10 cellular contexts compared by ENCODE assay signal in genomic region chr11:1391165-1392010, GRCh38. TPM values are rescaled to one million over a fixed set of nuclear protein-coding genes. Genes with fewer than 3 reads are reported as not detected.
DNase-seq lines count a peak whose midpoint lies in the region; ATAC-seq, FAIRE-seq and TF ChIP-seq lines count a peak whose summit lies in the region.
"Had no signal": no experiment of that assay in that cellular context is flagged by ENCODE, and none has a peak within 500 bp of the region (broad histone marks: within the 10 kb centered on the region; RNA-seq: fewer than 3 reads in every experiment).

No MANE protein-coding gene starts in this region.

- H4K20me1 ChIP-seq in astrocyte (ENCODE audit: insufficient read depth, low read length), result no peaks in the 10 kb centered on the region

- peaks cover 8% of the 10 kb centered on the region for H3K27me3 ChIP-seq in CD4-positive, alpha-beta memory T cell (ENCODE audit: insufficient read depth, low read length)
- H3K27me3 ChIP-seq in HUES48 (ENCODE audit: control insufficient read depth, insufficient read depth, low read length) (peaks cover 14% of the 10 kb centered on the region; the same call in 1 of the 2 replicates), astrocyte (ENCODE audit: insufficient read depth, low read length) (peaks cover 15% of the 10 kb centered on the region)

- H3K4me1 ChIP-seq in CD4-positive, alpha-beta memory T cell (ENCODE audit: insufficient read depth, low read length), result peaks cover 9% of the 10 kb centered on the region
- H3K4me1 ChIP-seq in HUES48 (ENCODE audit: control insufficient read depth, insufficient read depth, low read length) (peaks cover 14% of the 10 kb centered on the region), astrocyte (ENCODE audit: insufficient read depth, low read length) (peaks cover 4% of the 10 kb centered on the region)

- no peaks in the 10 kb centered on the region for H3K36me3 Mint-ChIP-seq in CD4-positive, alpha-beta memory T cell
- H3K36me3 Mint-ChIP-seq in astrocyte (ENCODE audit: low read depth, unreplicated experiment), result peaks cover 3% of the 10 kb centered on the region
- H3K36me3 Mint-ChIP-seq in naive thymus-derived CD8-positive, alpha-beta T cell, result no peaks in the 10 kb centered on the region
- H3K36me3 Mint-ChIP-seq: stimulated activated naive B cell treated with anti-CD40 and anti-IgM and Interleukin-4, amounts not matched to agents 10 μg/mL and 1 μg/mL and 100 μg/mL, for 72 hours had no signal

- no peak for ATAC-seq in naive thymus-derived CD8-positive, alpha-beta T cell
- ATAC-seq in sciatic nerve, result no peak
- no peak for ATAC-seq in GM21825 (IDR thresholded peaks at IDR 0.05; ENCODE audit: unreplicated experiment)
- ATAC-seq: stimulated activated naive B cell treated with anti-CD40 and anti-IgM and Interleukin-4, amounts not matched to agents 10 μg/mL and 1 μg/mL and 100 μg/mL, for 72 hours had no signal

- H3K27ac Mint-ChIP-seq in CD4-positive, alpha-beta memory T cell, result peak overlapping the region in 1 of 7 donors; percentile 68
- no peak overlapping the region for H3K27ac Mint-ChIP-seq in astrocyte (ENCODE audit: unreplicated experiment)
- H3K27ac Mint-ChIP-seq in naive thymus-derived CD8-positive, alpha-beta T cell, result peak overlapping the region in 1 of 10 donors; percentile 77
- H3K27ac Mint-ChIP-seq: stimulated activated naive B cell treated with anti-CD40 and anti-IgM and Interleukin-4, amounts not matched to agents 10 μg/mL and 1 μg/mL and 100 μg/mL, for 72 hours had no signal

- TF ChIP-seq CTCF in astrocyte (IDR thresholded peaks at IDR 0.05; ENCODE audit: insufficient read depth, low read depth, low read length), result no peak

- CTCF ChIA-PET in CD4-positive, alpha-beta memory T cell (lab: Charles Lee; ENCODE audit: partially characterized antibody), result no interaction called here

- no peak overlapping the region for H3K27ac ChIP-seq in CD4-positive, alpha-beta memory T cell (ENCODE audit: low read depth, low read length)
- H3K27ac ChIP-seq in HUES48 (ENCODE audit: low read depth, low read length), result no peak overlapping the region
- H3K27ac ChIP-seq in astrocyte (ENCODE audit: low read depth, low read length), result no peak overlapping the region

- H3K79me2 ChIP-seq in astrocyte (ENCODE audit: insufficient read depth, low read length), result no peaks in the 10 kb centered on the region

- peak overlapping the region; percentile 4 to 64 (median 50) for H3K4me3 Mint-ChIP-seq in CD4-positive, alpha-beta memory T cell
- H3K4me3 Mint-ChIP-seq in astrocyte (ENCODE audit: unreplicated experiment), result peak overlapping the region; percentile 79
- H3K4me3 Mint-ChIP-seq in naive thymus-derived CD8-positive, alpha-beta T cell, result peak overlapping the region in 9 of 10 donors; percentile 22 to 75 (median 58)

- no peak for FAIRE-seq in astrocyte (lab: Jason Lieb, UNC)

- H3K9ac ChIP-seq in HUES48 (ENCODE audit: low read depth, low read length) (peak overlapping the region; percentile 30; the same call in 1 of the 2 replicates), astrocyte (ENCODE audit: low read length) (no peak overlapping the region)

- POLR2A ChIA-PET in CD4-positive, alpha-beta memory T cell (lab: Charles Lee; ENCODE audit: partially characterized antibody), result interaction anchor here (3.4 kb wide), 1 partner anchor 81 kb away, joined by 21 read pairs; the partner anchor contains the start of gene TOLLIP
- POLR2A ChIA-PET in naive thymus-derived CD8-positive, alpha-beta T cell (lab: Charles Lee), result no interaction called here

- intact Hi-C loops in CD4-positive, alpha-beta memory T cell (cut with micrococcal nuclease), result no loop called here
- intact Hi-C loops in sciatic nerve (cut with DNase I), result no loop called here

- no peak overlapping the region for H3K4me3 ChIP-seq in CD4-positive, alpha-beta memory T cell (ENCODE audit: low read length in 2 of 2)
- peak overlapping the region; percentile 80 for H3K4me3 ChIP-seq in HUES48 (ENCODE audit: low read depth, low read length)
- H3K4me3 ChIP-seq in astrocyte (ENCODE audit: insufficient read depth, low read depth, low read length), result no peak overlapping the region

- H3K4me1 Mint-ChIP-seq in CD4-positive, alpha-beta memory T cell, result peaks cover 4 to 20% (median 9%) of the 10 kb centered on the region in 4 donors
- no peaks in the 10 kb centered on the region for H3K4me1 Mint-ChIP-seq in astrocyte (ENCODE audit: low read depth, unreplicated experiment)
- peaks cover 2 to 14% (median 8%) of the 10 kb centered on the region in 4 donors for H3K4me1 Mint-ChIP-seq in naive thymus-derived CD8-positive, alpha-beta T cell

- H3K36me3 ChIP-seq in CD4-positive, alpha-beta memory T cell (ENCODE audit: insufficient read depth, low read length), result no peaks in the 10 kb centered on the region
- H3K36me3 ChIP-seq in HUES48 (ENCODE audit: control insufficient read depth, insufficient read depth, low read length) (no peaks in the 10 kb centered on the region), astrocyte (ENCODE audit: insufficient read depth, low read length) (no peaks in the 10 kb centered on the region)

- no peak overlapping the region for H2AFZ ChIP-seq in astrocyte (ENCODE audit: low read depth, low read length)

- peaks cover 0 to 2% (median 0%) of the 10 kb centered on the region in 8 donors for H3K9me3 Mint-ChIP-seq in CD4-positive, alpha-beta memory T cell
- H3K9me3 Mint-ChIP-seq in astrocyte (ENCODE audit: unreplicated experiment), result no peaks in the 10 kb centered on the region
- no peaks in the 10 kb centered on the region for H3K9me3 Mint-ChIP-seq in naive thymus-derived CD8-positive, alpha-beta T cell

- no peak for DNase-seq in CD4-positive, alpha-beta memory T cell
- DNase-seq in astrocyte (ENCODE audit: low read depth) (no peak), sciatic nerve (ENCODE audit: low spot score) (no peak), NCI-H2196 treated with DMSO at 0.1 percent for 48 hours (lab: John Stamatoyannopoulos, UW; ENCODE audit: unreplicated experiment) (no peak), HK-2 (ENCODE audit: unreplicated experiment) (no peak)
- peak in 1 of 10 donors; percentile 3 for DNase-seq in naive thymus-derived CD8-positive, alpha-beta T cell
- DNase-seq: stimulated activated naive B cell treated with anti-CD40 and anti-IgM and Interleukin-4, amounts not matched to agents 10 μg/mL and 1 μg/mL and 100 μg/mL, for 72 hours had no signal

- no peak overlapping the region for H3K4me2 ChIP-seq in astrocyte (ENCODE audit: low read length)

- H3K27me3 Mint-ChIP-seq in CD4-positive, alpha-beta memory T cell, result peaks cover 13 to 20% of the 10 kb centered on the region in 2 donors
- H3K27me3 Mint-ChIP-seq in astrocyte (ENCODE audit: low read depth, unreplicated experiment), result peaks cover 9% of the 10 kb centered on the region
- peaks cover 7 to 28% (median 20%) of the 10 kb centered on the region in 5 donors for H3K27me3 Mint-ChIP-seq in naive thymus-derived CD8-positive, alpha-beta T cell

- no peaks in the 10 kb centered on the region for H3K9me3 ChIP-seq in CD4-positive, alpha-beta memory T cell (ENCODE audit: control insufficient read depth in 1 of 2, low read length in 2 of 2)
- H3K9me3 ChIP-seq in HUES48 (ENCODE audit: control insufficient read depth, insufficient read depth, low read length) (no peaks in the 10 kb centered on the region), astrocyte (ENCODE audit: insufficient read depth, low read depth, low read length) (no peaks in the 10 kb centered on the region)

RNA-seq across cellular contexts. Expression of gene BRSK2, which starts 1.7 kb away (rescaled TPM):
- under 1 TPM; 0.35 to 0.47 TPM for total RNA-seq in CD4-positive, alpha-beta memory T cell
- polyA plus RNA-seq in CD4-positive, alpha-beta memory T cell, result under 1 TPM; 0.18 to 0.30 TPM
- 3.9 and 7.1 TPM in 2 replicates for total RNA-seq in astrocyte
- 1 to 10 TPM in 1 of 2 experiments, under 1 TPM in 1; 0.42 to 1.3 TPM for total RNA-seq in naive thymus-derived CD8-positive, alpha-beta T cell
- not detected for polyA plus RNA-seq in naive thymus-derived CD8-positive, alpha-beta T cell
- 7.4 TPM for total RNA-seq in sciatic nerve
- total RNA-seq: RPMI7951 had no signal
